ENCODE assay signal across 12 cellular contexts in genomic region chr11:119322360-119322739, GRCh38. TPM values are rescaled to one million over a fixed set of nuclear protein-coding genes. Genes with fewer than 3 reads are reported as not detected.
DNase-seq lines count a peak whose midpoint lies in the region; ATAC-seq, FAIRE-seq and TF ChIP-seq lines count a peak whose summit lies in the region.
"Had no signal": no experiment of that assay in that cellular context is flagged by ENCODE, and none has a peak within 500 bp of the region (broad histone marks: within the 10 kb centered on the region; RNA-seq: fewer than 3 reads in every experiment).

No MANE protein-coding gene starts in this region.

- no peak overlapping the region for H4K5ac ChIP-seq in H1 (ENCODE audit: insufficient read length, low read depth, low read length)

- H3K9me3 ChIP-seq in H1 (ENCODE audit: insufficient read depth in 2 of 2, low read depth in 1 of 2, low read length in 1 of 2), result no peaks in the 10 kb centered on the region
- H3K9me3 ChIP-seq: spleen had no signal

- POLR2A ChIA-PET in H1 (lab: Charles Lee; ENCODE audit: partially characterized antibody), result interaction anchor here (0.8 to 5.2 kb wide), 11 partner anchors 10 to 410 kb away, joined by 3 to 29 read pairs (median 4); partner anchors contain the start of genes RNF26 and USP2

- ATAC-seq in HG03159 (IDR thresholded peaks at IDR 0.05; ENCODE audit: unreplicated experiment) (no peak), GM21390 (IDR thresholded peaks at IDR 0.05; ENCODE audit: unreplicated experiment) (no peak)

- no peaks in the 10 kb centered on the region for H3K79me1 ChIP-seq in H1 (ENCODE audit: low read depth, low read length)

- H3K27ac ChIP-seq in H1 (ENCODE audit: low read depth, low read length), result no peak overlapping the region
- H3K27ac ChIP-seq in rectal smooth muscle tissue (ENCODE audit: low read depth, low read length), result peak overlapping the region; percentile 91

- no peak for TF ChIP-seq RAD21 in H1 (IDR thresholded peaks at IDR 0.05 in 1 of 2, conservative IDR thresholded peaks at IDR 0.05 in 1 of 2; ENCODE audit: low read depth in 2 of 2, low read length in 2 of 2)

- no peak overlapping the region for H2BK120ac ChIP-seq in H1 (replicated peaks; ENCODE audit: low read depth, low read length)

- DNase-seq in ELR (ENCODE audit: low read depth) (peak; percentile 29), MV-4-11 (lab: John Stamatoyannopoulos, UW) (peak; percentile 32), H1 (ENCODE audit: low read depth in 1 of 2, low spot score in 2 of 2) (no peak), erythroblast (lab: John Stamatoyannopoulos, UW) (no peak), GOT3 (lab: John Stamatoyannopoulos, UW) (no peak)
- DNase-seq: spleen had no signal

- H2BK5ac ChIP-seq in H1 (ENCODE audit: low read depth, low read length), result no peak overlapping the region; the same call in 1 of the 2 replicates

- WGBS in H1 (ENCODE audit: extremely low coverage in 1 of 2, insufficient coverage in 1 of 2, insufficient read length in 1 of 2, insufficient replicate concordance in 2 of 2, low coverage in 1 of 2, low lambda C conversion rate in 2 of 2, missing lambda C conversion rate in 1 of 2), 2 experiments, result 89% methylated on average over 6 of the region's 6 CpGs; no CpG with 5 or more reads in 1 of the 2 experiments

- 0 out of 2 replicates have a peak overlapping the region, but pooled peaks have one; percentile 28 for H2BK12ac ChIP-seq in H1 (ENCODE audit: low read depth, low read length)

- CTCF ChIA-PET in H1 (lab: Charles Lee; ENCODE audit: partially characterized antibody), result interaction anchor here (0.7 to 16.8 kb wide), 30 partner anchors 13 to 285 kb away, joined by 3 to 415 read pairs (median 5); partner anchors contain the start of genes C1QTNF5, MFRP, RNF26 and USP2

- no peaks in the 10 kb centered on the region for H4K20me1 ChIP-seq in H1 (replicated peaks in 1 of 2; ENCODE audit: control insufficient read depth in 1 of 2, insufficient read depth in 2 of 2, low read length in 2 of 2)

- no peak overlapping the region for H2AK5ac ChIP-seq in H1 (ENCODE audit: low read depth, low read length)

- TF ChIP-seq CTCF in H1 (IDR thresholded peaks at IDR 0.05; ENCODE audit: control extremely low read depth in 1 of 3, insufficient read depth in 1 of 3, low read depth in 1 of 3, low read length in 3 of 3), result no peak

- H2BK20ac ChIP-seq in H1 (ENCODE audit: low read length), result no peak overlapping the region

- FAIRE-seq in H1 (lab: Jason Lieb, UNC), result no peak

- H3K23me2 ChIP-seq in H1 (ENCODE audit: low read depth, low read length), result peaks cover 10% of the 10 kb centered on the region; the same call in 1 of the 2 replicates

- H3K9ac ChIP-seq in H1 (replicated peaks in 1 of 4; ENCODE audit: extremely low read depth in 1 of 4, low read depth in 3 of 4, low read length in 3 of 4), result no peak overlapping the region
- no peak overlapping the region for H3K9ac ChIP-seq in rectal smooth muscle tissue (ENCODE audit: low read length)

- no peak overlapping the region for H4K91ac ChIP-seq in H1 (replicated peaks; ENCODE audit: insufficient read length, low read length)

- TF ChIP-seq POLR2A in H1 (IDR thresholded peaks at IDR 0.05; ENCODE audit: control extremely low read depth in 1 of 2, low read depth in 2 of 2, low read length in 2 of 2) (no peak), erythroblast (IDR thresholded peaks at IDR 0.05; ENCODE audit: low read length) (no peak)

- 0 out of 2 replicates have a peak overlapping the region, but pooled peaks have one; percentile 38 for H2BK15ac ChIP-seq in H1 (ENCODE audit: low read length)

- no peak overlapping the region for H3K4ac ChIP-seq in H1 (replicated peaks; ENCODE audit: insufficient read length, low read depth, low read length)

- no peak overlapping the region for H2AFZ ChIP-seq in H1 (ENCODE audit: low read length)

- TF ChIP-seq EP300 in H1 (IDR thresholded peaks at IDR 0.05; ENCODE audit: borderline replicate concordance in 1 of 2, low read depth in 2 of 2, low read length in 2 of 2), result no peak

- H3K56ac ChIP-seq in H1 (replicated peaks; ENCODE audit: insufficient read length, low read depth, low read length), result no peak overlapping the region

- H3K36me3 ChIP-seq in H1 (ENCODE audit: control insufficient read depth in 2 of 4, insufficient read depth in 4 of 4, low read length in 3 of 4), result no peaks in the 10 kb centered on the region
- H3K36me3 ChIP-seq in rectal smooth muscle tissue (ENCODE audit: control insufficient read depth, insufficient read depth, low read length), result no peaks in the 10 kb centered on the region
- H3K36me3 ChIP-seq: spleen had no signal

- no peak overlapping the region for H3K18ac ChIP-seq in H1 (ENCODE audit: extremely low read depth, low read length)

- no peak overlapping the region for H4K8ac ChIP-seq in H1 (ENCODE audit: extremely low read depth, insufficient read depth, low read length)

- no peak overlapping the region for H3K14ac ChIP-seq in H1 (ENCODE audit: insufficient read length)

- H3K4me1 ChIP-seq in H1 (replicated peaks in 1 of 4; ENCODE audit: control insufficient read depth in 3 of 4, insufficient read depth in 4 of 4, low read length in 3 of 4) (peaks cover 11 to 36% (median 31%) of the 10 kb centered on the region in 4 experiments), rectal smooth muscle tissue (ENCODE audit: control insufficient read depth, insufficient read depth, low read length) (peaks cover 36% of the 10 kb centered on the region)

- no peaks in the 10 kb centered on the region for H3K79me2 ChIP-seq in H1 (ENCODE audit: control insufficient read depth in 1 of 2, insufficient read depth in 2 of 2, low read length in 2 of 2)

- H3K27me3 ChIP-seq in H1 (replicated peaks in 1 of 4; ENCODE audit: control insufficient read depth in 3 of 4, extremely low read depth in 1 of 4, insufficient read depth in 3 of 4, low read length in 3 of 4) (peaks cover 0 to 16% (median 11%) of the 10 kb centered on the region in 4 experiments; a peak in 5 of 7 replicates), rectal smooth muscle tissue (ENCODE audit: control insufficient read depth, insufficient read depth, low read length) (no peaks in the 10 kb centered on the region)

- no peak overlapping the region; a peak in 1 of 4 replicates for H3K4me2 ChIP-seq in H1 (ENCODE audit: insufficient read depth in 1 of 2, low read depth in 2 of 2, low read length in 2 of 2)

- H3K23ac ChIP-seq in H1 (ENCODE audit: insufficient read length), result no peak overlapping the region

- H3K4me3 ChIP-seq in H1 (ENCODE audit: extremely low read depth in 1 of 4, insufficient read depth in 2 of 4, low read depth in 3 of 4, low read length in 4 of 4), result no peak overlapping the region
- no peak overlapping the region for H3K4me3 ChIP-seq in rectal smooth muscle tissue (ENCODE audit: low read length)

RNA-seq across cellular contexts. Expression of gene MCAM, which starts 5.4 kb away (rescaled TPM):
- 19.6 and 22.4 TPM in 2 replicates for total RNA-seq in H1 (2021; fragmentation: NEBNext Ultra II Directional; extraction: Animal tissue kit (Norgen Biotek cat#: 25700))
- 32.2 and 63.2 TPM in 2 replicates for polyA plus RNA-seq in H1 (2011; rRNA removed)
- polyA plus RNA-seq in H1 (2011; cell fraction: cytosol; rRNA removed), result 60.7 TPM
- polyA plus RNA-seq in H1 (2011; cell fraction: nucleus; rRNA removed), result 25.3 TPM
- 12.0 to 16.4 TPM (median 13.7 TPM) in 4 replicates for polyA plus RNA-seq in H1 (2012, experiment 1 of 2)
- 12.7 TPM for polyA plus RNA-seq in H1 (2012, experiment 2 of 2)
- 28.6 TPM for polyA plus RNA-seq in H1 (2013, experiment 1 of 2)
- polyA plus RNA-seq in H1 (2013, experiment 2 of 2), result 28.6 TPM
- 11.1 and 12.2 TPM in 2 replicates for polyA minus RNA-seq in H1 (2011; rRNA and poly(A)+ RNA removed)
- polyA minus RNA-seq in H1 (2011; cell fraction: cytosol; rRNA and poly(A)+ RNA removed), result 11.2 TPM
- 19.3 TPM for polyA minus RNA-seq in H1 (2011; cell fraction: nucleus; rRNA and poly(A)+ RNA removed)

RNA-seq across cellular contexts. Expression of gene RNF26, which starts 12.0 kb away (rescaled TPM):
- total RNA-seq in H1 (2021; fragmentation: NEBNext Ultra II Directional; extraction: Animal tissue kit (Norgen Biotek cat#: 25700)), result 82.7 and 86.6 TPM in 2 replicates
- polyA plus RNA-seq in H1 (2011; rRNA removed), result 84.0 and 126 TPM in 2 replicates
- 70.2 TPM for polyA plus RNA-seq in H1 (2011; cell fraction: cytosol; rRNA removed)
- 78.5 TPM for polyA plus RNA-seq in H1 (2011; cell fraction: nucleus; rRNA removed)
- polyA plus RNA-seq in H1 (2012, experiment 1 of 2), result 62.6 to 82.3 TPM (median 76.8 TPM) in 4 replicates
- polyA plus RNA-seq in H1 (2012, experiment 2 of 2), result 108 TPM
- 78.7 TPM for polyA plus RNA-seq in H1 (2013, experiment 1 of 2)
- 85.7 TPM for polyA plus RNA-seq in H1 (2013, experiment 2 of 2)
- 91.8 and 114 TPM in 2 replicates for polyA minus RNA-seq in H1 (2011; rRNA and poly(A)+ RNA removed)
- polyA minus RNA-seq in H1 (2011; cell fraction: cytosol; rRNA and poly(A)+ RNA removed), result 73.1 TPM
- 59.0 TPM for polyA minus RNA-seq in H1 (2011; cell fraction: nucleus; rRNA and poly(A)+ RNA removed)

RNA-seq across cellular contexts. Expression of gene C1QTNF5, which starts 18.3 kb away (rescaled TPM):
- total RNA-seq in H1 (2021; fragmentation: NEBNext Ultra II Directional; extraction: Animal tissue kit (Norgen Biotek cat#: 25700)), result 1.5 and 2.2 TPM in 2 replicates
- 2.7 and 3.4 TPM in 2 replicates for polyA plus RNA-seq in H1 (2011; rRNA removed)
- 3.0 TPM for polyA plus RNA-seq in H1 (2011; cell fraction: cytosol; rRNA removed)
- 3.0 TPM for polyA plus RNA-seq in H1 (2011; cell fraction: nucleus; rRNA removed)
- 1.1 to 2.5 TPM (median 1.7 TPM) in 4 replicates for polyA plus RNA-seq in H1 (2012, experiment 1 of 2)
- polyA plus RNA-seq in H1 (2012, experiment 2 of 2), result 2.3 TPM
- polyA plus RNA-seq in H1 (2013, experiment 1 of 2), result 1.3 TPM
- 1.5 TPM for polyA plus RNA-seq in H1 (2013, experiment 2 of 2)
- polyA minus RNA-seq in H1 (2011; rRNA and poly(A)+ RNA removed), result 0.73 and 0.76 TPM in 2 replicates
- polyA minus RNA-seq in H1 (2011; cell fraction: cytosol; rRNA and poly(A)+ RNA removed), result 1.5 TPM
- polyA minus RNA-seq in H1 (2011; cell fraction: nucleus; rRNA and poly(A)+ RNA removed), result 2.2 TPM

RNA-seq across cellular contexts. Expression of gene MFRP, which starts 24.2 kb away (rescaled TPM):
- not detected in 2 replicates for total RNA-seq in H1 (2021; fragmentation: NEBNext Ultra II Directional; extraction: Animal tissue kit (Norgen Biotek cat#: 25700))
- polyA plus RNA-seq in H1 (2011; rRNA removed), result 0.02 TPM in 2 replicates
- polyA plus RNA-seq in H1 (2011; cell fraction: cytosol; rRNA removed), result not detected
- 0.09 TPM for polyA plus RNA-seq in H1 (2011; cell fraction: nucleus; rRNA removed)
- polyA plus RNA-seq in H1 (2012, experiment 1 of 2), result not detected in 4 replicates
- polyA plus RNA-seq in H1 (2012, experiment 2 of 2), result not detected
- polyA plus RNA-seq in H1 (2013, experiment 1 of 2), result 0.02 TPM
- 0.02 TPM for polyA plus RNA-seq in H1 (2013, experiment 2 of 2)
- polyA minus RNA-seq in H1 (2011; rRNA and poly(A)+ RNA removed), result not detected in 2 replicates
- not detected for polyA minus RNA-seq in H1 (2011; cell fraction: cytosol; rRNA and poly(A)+ RNA removed)
- polyA minus RNA-seq in H1 (2011; cell fraction: nucleus; rRNA and poly(A)+ RNA removed), result not detected
- total RNA-seq: dermis microvascular lymphatic vessel endothelial cell, lower leg skin, subcutaneous adipose tissue had no signal

RNA-seq across cellular contexts. Expression of gene USP2, which starts 59.1 kb away (rescaled TPM):
- 6.9 and 8.5 TPM in 2 replicates for total RNA-seq in H1 (2021; fragmentation: NEBNext Ultra II Directional; extraction: Animal tissue kit (Norgen Biotek cat#: 25700))
- 2.2 and 3.9 TPM in 2 replicates for polyA plus RNA-seq in H1 (2011; rRNA removed)
- 2.1 TPM for polyA plus RNA-seq in H1 (2011; cell fraction: cytosol; rRNA removed)
- polyA plus RNA-seq in H1 (2011; cell fraction: nucleus; rRNA removed), result 3.5 TPM
- 5.3 to 6.6 TPM (median 5.9 TPM) in 4 replicates for polyA plus RNA-seq in H1 (2012, experiment 1 of 2)
- polyA plus RNA-seq in H1 (2012, experiment 2 of 2), result 5.0 TPM
- polyA plus RNA-seq in H1 (2013, experiment 1 of 2), result 4.6 TPM
- polyA plus RNA-seq in H1 (2013, experiment 2 of 2), result 4.3 TPM
- 7.0 and 7.9 TPM in 2 replicates for polyA minus RNA-seq in H1 (2011; rRNA and poly(A)+ RNA removed)
- 4.6 TPM for polyA minus RNA-seq in H1 (2011; cell fraction: cytosol; rRNA and poly(A)+ RNA removed)
- polyA minus RNA-seq in H1 (2011; cell fraction: nucleus; rRNA and poly(A)+ RNA removed), result 7.3 TPM

Comparison
In these comparisons a context has a peak if more than half of its experiments do, and no peak if none do; other contexts are left out.
1. DNase-seq: peak in ELR (single experiment) and MV-4-11 (single experiment); none in H1 (0 of 2), erythroblast (0 of 2) and GOT3 (single experiment).